In genomic region chr21:38159355-38159754, GRCh38 we compare ENCODE assay signal across 8 cellular contexts.
DNase-seq lines count a peak whose midpoint lies in the region; ATAC-seq, FAIRE-seq and TF ChIP-seq lines count a peak whose summit lies in the region.

No MANE protein-coding gene starts in this region.

- H3K27ac ChIP-seq in 22Rv1 (no peak overlapping the region), left lung (no peak overlapping the region)

- H3K4me3 ChIP-seq in GM12865 (ENCODE audit: low read depth, low read length), result no peak overlapping the region
- H3K4me3 ChIP-seq in bronchial epithelial cell (ENCODE audit: low read depth, low read length), result no peak overlapping the region
- H3K4me3 ChIP-seq in left lung, result no peak overlapping the region

- no peaks in the 10 kb centered on the region for H3K27me3 ChIP-seq in bronchial epithelial cell (ENCODE audit: control insufficient read depth, insufficient read depth, low read length)
- peaks cover 0 to 17% of the 10 kb centered on the region in 2 donors for H3K27me3 ChIP-seq in left lung

- no peaks in the 10 kb centered on the region for H3K9me3 ChIP-seq in left lung

- TF ChIP-seq CTCF in 22Rv1 (IDR thresholded peaks at IDR 0.05) (peak; percentile 87), GM12865 (IDR thresholded peaks at IDR 0.05; ENCODE audit: insufficient read depth, low read depth, low read length, missing control alignments) (peak; percentile 79), bronchial epithelial cell (IDR thresholded peaks at IDR 0.05; ENCODE audit: insufficient read depth, low read length, severe bottlenecking) (peak; percentile 67), left lung (IDR thresholded peaks at IDR 0.05) (peak; percentile 84 to 93)

- no peak for FAIRE-seq in bronchial epithelial cell (lab: Jason Lieb, UNC)

- intact Hi-C loops in left lung (cut with DNase I), result no loop called here

- DNase-seq in GM12865 (ENCODE audit: low read depth) (peak; percentile 80), NCI-H1694 treated with DMSO at 0.1 percent for 48 hours (lab: John Stamatoyannopoulos, UW) (peak; percentile 79), UCSD-AML1 (lab: John Stamatoyannopoulos, UW; ENCODE audit: unreplicated experiment) (peak; percentile 33), bronchial epithelial cell (ENCODE audit: low read depth) (peak; percentile 75), left lung (no peak)
- DNase-seq in stimulated activated CD8-positive, alpha-beta memory T cell treated with anti-CD3 and anti-CD28 coated beads, Interleukin-12 subunit alpha, Interleukin-12 subunit beta, amount 100 ng/mL, for 1 hour (ENCODE audit: low read depth), result peak; percentile 32

- H3K36me3 ChIP-seq in bronchial epithelial cell (ENCODE audit: control insufficient read depth, insufficient read depth, low read length) (no peaks in the 10 kb centered on the region), left lung (no peaks in the 10 kb centered on the region)

- H3K4me1 ChIP-seq in left lung, result peaks cover 0 to 6% of the 10 kb centered on the region in 2 donors

- peak; percentile 95 for ATAC-seq in left lung
- ATAC-seq in GM21360 (IDR thresholded peaks at IDR 0.05; ENCODE audit: unreplicated experiment), result no peak

Comparison
In these comparisons a context has a peak if more than half of its experiments do, and no peak if none do; other contexts are left out.
1. DNase-seq: peak in GM12865 (single experiment), NCI-H1694 treated with DMSO at 0.1 percent for 48 hours (single experiment), UCSD-AML1 (single experiment), bronchial epithelial cell (single experiment) and stimulated activated CD8-positive, alpha-beta memory T cell treated with anti-CD3 and anti-CD28 coated beads, Interleukin-12 subunit alpha, Interleukin-12 subunit beta, amount 100 ng/mL, for 1 hour (single experiment); none in left lung (0 of 2).
2. Peak in every context shown above with its lines, with median percentiles within 50 percentile points of each other: CTCF ChIP-seq.